In the genomic region with DNA sequence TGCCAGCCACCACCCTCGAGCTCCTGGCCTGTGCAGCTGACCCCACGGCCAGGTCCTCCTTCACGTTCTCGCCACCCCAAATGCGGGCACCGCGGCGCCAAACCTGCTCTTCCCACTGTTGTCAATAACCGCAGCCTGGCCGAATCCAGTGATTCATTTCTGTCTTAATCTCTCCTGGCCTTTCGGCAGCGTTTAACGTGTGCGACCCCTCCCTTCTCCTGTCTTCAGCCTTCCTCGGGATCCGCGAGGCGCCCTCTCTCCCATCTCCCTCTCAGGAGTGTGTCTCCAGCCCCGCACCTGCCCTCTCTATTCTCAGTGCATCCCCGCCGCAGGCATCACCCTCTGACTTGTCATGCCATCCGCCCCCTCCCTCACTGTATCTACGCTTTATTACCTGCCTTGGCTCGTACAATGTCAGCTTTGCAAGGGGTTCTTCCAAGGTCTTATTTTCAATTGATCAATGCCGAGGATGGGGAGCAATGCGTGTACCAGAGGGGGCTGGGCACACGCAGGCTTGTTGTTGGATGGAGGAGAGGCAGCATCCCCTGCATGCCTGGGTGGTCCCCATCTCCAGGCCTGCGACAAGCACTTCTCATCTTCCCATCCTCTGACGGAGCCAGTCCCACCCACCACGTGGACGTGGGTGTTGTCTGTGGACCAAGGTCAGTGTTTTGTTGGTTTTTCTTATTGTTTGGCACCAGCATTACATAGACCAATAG, we compare ENCODE assay signal across 16 cellular contexts.
DNase-seq lines count a peak whose midpoint lies in the region; ATAC-seq and TF ChIP-seq lines count a peak whose summit lies in the region.
"Had no signal": no experiment of that assay in that cellular context is flagged by ENCODE, and none has a peak within 500 bp of the region (broad histone marks: within the 10 kb centered on the region; RNA-seq: fewer than 3 reads in every experiment).

No MANE protein-coding gene starts in this region.

- no peak overlapping the region for H3K4me3 ChIP-seq in heart left ventricle

- 91 to 93% (median 92%) methylated on average over 31 of the region's 31 CpGs for WGBS in heart left ventricle, 4 donors

- intact Hi-C loops in cardiac septum (cut with DNase I) (loop anchor here (10.0 kb wide), 1 partner anchor 198 kb away; no protein-coding TSS in a partner anchor), heart left ventricle (cut with DNase I) (no loop called here)

- DNase-seq in cardiac septum (ENCODE audit: low spot score): peak; percentile 46
- no peak for DNase-seq in heart left ventricle
- DNase-seq in ecto neural progenitor cell (ENCODE audit: low spot score): peak; percentile 28
- peak; percentile 7 for DNase-seq in mucosa of gallbladder (ENCODE audit: low spot score)
- peak; percentile 41 for DNase-seq in ureter (ENCODE audit: low spot score)
- DNase-seq in kidney tubule cell (ENCODE audit: low spot score): no peak
- no peak for DNase-seq in AG08396 (ENCODE audit: low spot score)
- DNase-seq: activated naive CD4-positive, alpha-beta T cell; effector memory CD4-positive, alpha-beta T cell; KBM-7; naive B cell; NCI-H1694; NCI-H510A; OCI-M1 had no signal

- no peak for TF ChIP-seq POLR2A in heart left ventricle (IDR thresholded peaks at IDR 0.05)

- no peaks in the 10 kb centered on the region for H3K27me3 ChIP-seq in heart left ventricle

- no peaks in the 10 kb centered on the region for H3K36me3 ChIP-seq in heart left ventricle

- no peak for ATAC-seq in heart left ventricle
- ATAC-seq in GM21723 (IDR thresholded peaks at IDR 0.05; ENCODE audit: unreplicated experiment): no peak
- ATAC-seq: WTC11 had no signal

- H3K4me1 ChIP-seq in heart left ventricle: peaks cover 0 to 20% (median 11%) of the 10 kb centered on the region in 12 donors

- TF ChIP-seq CTCF in heart left ventricle (IDR thresholded peaks at IDR 0.05): no peak

- H3K9me3 ChIP-seq in heart left ventricle: no peaks in the 10 kb centered on the region

- peak overlapping the region in 5 of 12 donors; percentile 3 to 58 (median 38) for H3K27ac ChIP-seq in heart left ventricle

Comparison
In these comparisons a context has a peak if more than half of its experiments do, and no peak if none do; other contexts are left out.
1. DNase-seq: peak in cardiac septum (single experiment), ecto neural progenitor cell (single experiment), mucosa of gallbladder (single experiment) and ureter (single experiment); none in heart left ventricle (0 of 5), kidney tubule cell (single experiment) and AG08396 (single experiment).